In genomic region chr5:10602031-10602806, GRCh38 we compare ENCODE assay signal across 3 cellular contexts.
TF ChIP-seq lines count a peak whose summit lies in the region.

No MANE protein-coding gene starts in this region.

TF ChIP-seq in SK-N-SH, 30 proteins besides CTCF, POLR2A, EP300 and RAD21:
- no peak for TF ChIP-seq EZH2phosphoT487 (IDR thresholded peaks at IDR 0.05; ENCODE audit: borderline replicate concordance, low read depth)
- no peak for TF ChIP-seq ZBTB33 (IDR thresholded peaks at IDR 0.05; ENCODE audit: borderline replicate concordance, low read depth)
- TF ChIP-seq YY1 (IDR thresholded peaks at IDR 0.05; ENCODE audit: low read depth): no peak
- TF ChIP-seq POLR2AphosphoS5 (IDR thresholded peaks at IDR 0.05; ENCODE audit: low read depth, low read length): no peak
- TF ChIP-seq, protein P1, sequence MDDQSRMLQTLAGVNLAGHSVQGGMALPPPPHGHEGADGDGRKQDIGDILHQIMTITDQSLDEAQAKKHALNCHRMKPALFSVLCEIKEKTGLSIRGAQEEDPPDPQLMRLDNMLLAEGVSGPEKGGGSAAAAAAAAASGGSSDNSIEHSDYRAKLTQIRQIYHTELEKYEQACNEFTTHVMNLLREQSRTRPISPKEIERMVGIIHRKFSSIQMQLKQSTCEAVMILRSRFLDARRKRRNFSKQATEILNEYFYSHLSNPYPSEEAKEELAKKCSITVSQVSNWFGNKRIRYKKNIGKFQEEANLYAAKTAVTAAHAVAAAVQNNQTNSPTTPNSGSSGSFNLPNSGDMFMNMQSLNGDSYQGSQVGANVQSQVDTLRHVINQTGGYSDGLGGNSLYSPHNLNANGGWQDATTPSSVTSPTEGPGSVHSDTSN (IDR thresholded peaks at IDR 0.05): no peak
- no peak for TF ChIP-seq RCOR1 (IDR thresholded peaks at IDR 0.05; ENCODE audit: low read length)
- TF ChIP-seq ELF1 (IDR thresholded peaks at IDR 0.05): no peak

TF ChIP-seq in SK-N-SH treated with all-trans-retinoic acid at 6 μM for 48 hours, 23 proteins besides CTCF, POLR2A, EP300 and RAD21:
- no peak for TF ChIP-seq TCF4 (CRISPR knock-in tag; IDR thresholded peaks at IDR 0.05; ENCODE audit: borderline replicate concordance)
- TF ChIP-seq, protein P2, sequence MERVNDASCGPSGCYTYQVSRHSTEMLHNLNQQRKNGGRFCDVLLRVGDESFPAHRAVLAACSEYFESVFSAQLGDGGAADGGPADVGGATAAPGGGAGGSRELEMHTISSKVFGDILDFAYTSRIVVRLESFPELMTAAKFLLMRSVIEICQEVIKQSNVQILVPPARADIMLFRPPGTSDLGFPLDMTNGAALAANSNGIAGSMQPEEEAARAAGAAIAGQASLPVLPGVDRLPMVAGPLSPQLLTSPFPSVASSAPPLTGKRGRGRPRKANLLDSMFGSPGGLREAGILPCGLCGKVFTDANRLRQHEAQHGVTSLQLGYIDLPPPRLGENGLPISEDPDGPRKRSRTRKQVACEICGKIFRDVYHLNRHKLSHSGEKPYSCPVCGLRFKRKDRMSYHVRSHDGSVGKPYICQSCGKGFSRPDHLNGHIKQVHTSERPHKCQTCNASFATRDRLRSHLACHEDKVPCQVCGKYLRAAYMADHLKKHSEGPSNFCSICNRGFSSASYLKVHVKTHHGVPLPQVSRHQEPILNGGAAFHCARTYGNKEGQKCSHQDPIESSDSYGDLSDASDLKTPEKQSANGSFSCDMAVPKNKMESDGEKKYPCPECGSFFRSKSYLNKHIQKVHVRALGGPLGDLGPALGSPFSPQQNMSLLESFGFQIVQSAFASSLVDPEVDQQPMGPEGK (CRISPR knock-in tag; IDR thresholded peaks at IDR 0.05; ENCODE audit: borderline replicate concordance): no peak
- no peak for TF ChIP-seq ZC3H10 (CRISPR knock-in tag; IDR thresholded peaks at IDR 0.05)
- no peak for TF ChIP-seq ZFP30 (CRISPR knock-in tag; IDR thresholded peaks at IDR 0.05)
- no peak for TF ChIP-seq BACH2 (CRISPR knock-in tag; IDR thresholded peaks at IDR 0.05; ENCODE audit: borderline replicate concordance)
- TF ChIP-seq RARB (CRISPR knock-in tag; IDR thresholded peaks at IDR 0.05): no peak

TF ChIP-seq in H1, 55 proteins besides CTCF, POLR2A, EP300 and RAD21:
- TF ChIP-seq MAFK (IDR thresholded peaks at IDR 0.05; ENCODE audit: low read depth, low read length): no peak
- no peak for TF ChIP-seq SP4 (IDR thresholded peaks at IDR 0.05; ENCODE audit: low read length)
- TF ChIP-seq RFX5 (IDR thresholded peaks at IDR 0.05; ENCODE audit: borderline replicate concordance, low read depth, low read length): no peak
- TF ChIP-seq CBX8 (IDR thresholded peaks at IDR 0.05; ENCODE audit: borderline replicate concordance, low read depth, low read length): no peak
- TF ChIP-seq, protein P3, sequence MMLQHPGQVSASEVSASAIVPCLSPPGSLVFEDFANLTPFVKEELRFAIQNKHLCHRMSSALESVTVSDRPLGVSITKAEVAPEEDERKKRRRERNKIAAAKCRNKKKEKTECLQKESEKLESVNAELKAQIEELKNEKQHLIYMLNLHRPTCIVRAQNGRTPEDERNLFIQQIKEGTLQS (IDR thresholded peaks at IDR 0.05; ENCODE audit: insufficient read depth, low read depth, low read length): no peak
- no peak for TF ChIP-seq POLR2AphosphoS5 (IDR thresholded peaks at IDR 0.05; ENCODE audit: low read depth, low read length)
- TF ChIP-seq POU5F1 (IDR thresholded peaks at IDR 0.05; ENCODE audit: low read depth, low read length): no peak
- no peak for TF ChIP-seq EZH2 (IDR thresholded peaks at IDR 0.05; ENCODE audit: low read depth, low read length, severe bottlenecking)
- TF ChIP-seq KDM5A (IDR thresholded peaks at IDR 0.05; ENCODE audit: low read length): no peak
- no peak for TF ChIP-seq BCL11A (IDR thresholded peaks at IDR 0.05; ENCODE audit: low read depth in 2 of 2, low read length in 2 of 2)
- TF ChIP-seq SP1 (IDR thresholded peaks at IDR 0.05; ENCODE audit: low read depth, low read length): no peak
- no peak for TF ChIP-seq JUN (IDR thresholded peaks at IDR 0.05; ENCODE audit: low read depth, low read length)
